In genomic region chr3:70840106-70840870, GRCh38 we compare ENCODE assay signal across 17 cellular contexts.
DNase-seq lines count a peak whose midpoint lies in the region; ATAC-seq, FAIRE-seq and TF ChIP-seq lines count a peak whose summit lies in the region.
"Had no signal": no experiment of that assay in that cellular context is flagged by ENCODE, and none has a peak within 500 bp of the region (broad histone marks: within the 10 kb centered on the region; RNA-seq: fewer than 3 reads in every experiment).

No MANE protein-coding gene starts in this region.

- H3K27ac ChIP-seq in breast epithelium (no peak overlapping the region), foreskin keratinocyte (no peak overlapping the region), upper lobe of left lung (no peak overlapping the region)
- H3K27ac ChIP-seq: gastrocnemius medialis, sigmoid colon, tibial nerve had no signal

- DNase-seq in MCF 10A (ENCODE audit: unreplicated experiment): peak; percentile 48
- DNase-seq in breast epithelium (ENCODE audit: low spot score in 2 of 2): no peak
- peak; percentile 76 for DNase-seq in RPMI7951 (ENCODE audit: low read depth)
- DNase-seq in foreskin keratinocyte: peak; percentile 58 to 79
- peak; percentile 69 for DNase-seq in urothelium cell line (ENCODE audit: low spot score)
- DNase-seq in DMS153 treated with DMSO at 0.1 percent for 48 hours (lab: John Stamatoyannopoulos, UW; ENCODE audit: unreplicated experiment): no peak
- no peak for DNase-seq in upper lobe of left lung
- DNase-seq in effector memory CD8-positive, alpha-beta T cell: no peak
- DNase-seq: activated naive CD4-positive, alpha-beta T cell treated with anti-CD3 and anti-CD28 coated beads, Interleukin-2, amount 50 U/mL, for 16 hours; Caco-2; gastrocnemius medialis; occipital lobe; sigmoid colon; stimulated activated CD4-positive, alpha-beta T cell treated with anti-CD3 and anti-CD28 coated beads, Interleukin-4, amount 100 ng/mL, for 4 hours had no signal

- no peak for TF ChIP-seq EP300 in upper lobe of left lung (IDR thresholded peaks at IDR 0.05)

- WGBS in upper lobe of left lung, 2 donors: 51 to 56% methylated on average over 4 of the region's 4 CpGs

- H3K9me3 ChIP-seq in breast epithelium (no peaks in the 10 kb centered on the region), upper lobe of left lung (no peaks in the 10 kb centered on the region)
- H3K9me3 ChIP-seq: Caco-2, gastrocnemius medialis, sigmoid colon, tibial nerve had no signal

- CTCF ChIA-PET in MCF 10A (lab: Yijun Ruan, JAX): interaction anchor here (0.6 to 1.2 kb wide), 3 partner anchors 14 to 141 kb away, joined by 3 to 5 read pairs (median 4); no protein-coding TSS in a partner anchor

- H3K36me3 ChIP-seq in breast epithelium: no peaks in the 10 kb centered on the region
- H3K36me3 ChIP-seq in upper lobe of left lung: no peaks in the 10 kb centered on the region
- H3K36me3 ChIP-seq: gastrocnemius medialis, sigmoid colon, tibial nerve had no signal

- ATAC-seq in foreskin keratinocyte (peak; percentile 90), upper lobe of left lung (ENCODE audit: low FRiP score in 2 of 2) (no peak)
- no peak for ATAC-seq in effector memory CD8-positive, alpha-beta T cell (replicated peaks)
- ATAC-seq: gastrocnemius medialis had no signal

- H3K27me3 ChIP-seq in breast epithelium (no peaks in the 10 kb centered on the region), foreskin keratinocyte (no peaks in the 10 kb centered on the region), upper lobe of left lung (no peaks in the 10 kb centered on the region)
- H3K27me3 ChIP-seq: gastrocnemius medialis, sigmoid colon, tibial nerve had no signal

- no peak overlapping the region for H3K27ac Mint-ChIP-seq in MCF 10A (ENCODE audit: low read depth, unreplicated experiment)
- H3K27ac Mint-ChIP-seq in effector memory CD8-positive, alpha-beta T cell: no peak overlapping the region

- H3K4me1 ChIP-seq in breast epithelium: no peaks in the 10 kb centered on the region
- no peaks in the 10 kb centered on the region for H3K4me1 ChIP-seq in foreskin keratinocyte
- H3K4me1 ChIP-seq in upper lobe of left lung: no peaks in the 10 kb centered on the region
- H3K4me1 ChIP-seq: Caco-2, gastrocnemius medialis, sigmoid colon, tibial nerve had no signal

- H3K4me3 Mint-ChIP-seq in MCF 10A (ENCODE audit: unreplicated experiment): no peak overlapping the region
- no peak overlapping the region for H3K4me3 Mint-ChIP-seq in effector memory CD8-positive, alpha-beta T cell

- intact Hi-C loops in MCF 10A (cut with micrococcal nuclease): no loop called here
- intact Hi-C loops in breast epithelium (cut with DNase I; ENCODE audit: low total_unique reads): no loop called here

- no peak overlapping the region for H3K4me3 ChIP-seq in breast epithelium
- H3K4me3 ChIP-seq in upper lobe of left lung: no peak overlapping the region
- H3K4me3 ChIP-seq: gastrocnemius medialis, sigmoid colon, tibial nerve had no signal

- no peak for TF ChIP-seq POLR2A in breast epithelium (IDR thresholded peaks at IDR 0.05)
- TF ChIP-seq POLR2A in upper lobe of left lung (IDR thresholded peaks at IDR 0.05): no peak

- FAIRE-seq in urothelium cell line (lab: Jason Lieb, UNC): no peak
- FAIRE-seq: GM18507, HTR-8/SVneo had no signal

- no peaks in the 10 kb centered on the region for H3K36me3 Mint-ChIP-seq in MCF 10A (ENCODE audit: insufficient read depth, unreplicated experiment)
- no peaks in the 10 kb centered on the region for H3K36me3 Mint-ChIP-seq in effector memory CD8-positive, alpha-beta T cell (ENCODE audit: insufficient read depth)

- POLR2A ChIA-PET in MCF 10A (lab: Yijun Ruan, JAX): interaction anchor here (0.7 kb wide), 1 partner anchor 146 kb away, joined by 3 read pairs; no protein-coding TSS in a partner anchor

- no TSS peak for BruUV-seq in MCF 10A (replicated peaks; lab: Mats Ljungman, UMichigan)

- H3K27me3 Mint-ChIP-seq in MCF 10A (ENCODE audit: insufficient read depth, unreplicated experiment): no peaks in the 10 kb centered on the region
- H3K27me3 Mint-ChIP-seq in effector memory CD8-positive, alpha-beta T cell: peaks cover 5 to 17% of the 10 kb centered on the region in 2 donors

- peaks cover 11% of the 10 kb centered on the region for H3K4me1 Mint-ChIP-seq in MCF 10A (ENCODE audit: insufficient read depth, unreplicated experiment)
- H3K4me1 Mint-ChIP-seq in effector memory CD8-positive, alpha-beta T cell (ENCODE audit: low read depth in 2 of 2): peaks cover 0 to 7% of the 10 kb centered on the region in 2 donors

- H3K9me3 Mint-ChIP-seq in MCF 10A (ENCODE audit: unreplicated experiment): no peaks in the 10 kb centered on the region
- no peaks in the 10 kb centered on the region for H3K9me3 Mint-ChIP-seq in effector memory CD8-positive, alpha-beta T cell

- no peak for TF ChIP-seq CTCF in MCF 10A (IDR thresholded peaks at IDR 0.05; ENCODE audit: unreplicated experiment)
- no peak for TF ChIP-seq CTCF in breast epithelium (IDR thresholded peaks at IDR 0.05)
- TF ChIP-seq CTCF in foreskin keratinocyte (conservative IDR thresholded peaks at IDR 0.05): no peak
- TF ChIP-seq CTCF in upper lobe of left lung (IDR thresholded peaks at IDR 0.05): no peak

Comparison
In these comparisons a context has a peak if more than half of its experiments do, and no peak if none do; other contexts are left out.
1. DNase-seq: peak in MCF 10A (single experiment), RPMI7951 (single experiment), foreskin keratinocyte (2 of 2) and urothelium cell line (single experiment); none in breast epithelium (0 of 2), DMS153 treated with DMSO at 0.1 percent for 48 hours (single experiment), upper lobe of left lung (0 of 2) and effector memory CD8-positive, alpha-beta T cell (0 of 3).